Comparison of ENCODE assay signal across 1 cellular context in the genomic region with DNA sequence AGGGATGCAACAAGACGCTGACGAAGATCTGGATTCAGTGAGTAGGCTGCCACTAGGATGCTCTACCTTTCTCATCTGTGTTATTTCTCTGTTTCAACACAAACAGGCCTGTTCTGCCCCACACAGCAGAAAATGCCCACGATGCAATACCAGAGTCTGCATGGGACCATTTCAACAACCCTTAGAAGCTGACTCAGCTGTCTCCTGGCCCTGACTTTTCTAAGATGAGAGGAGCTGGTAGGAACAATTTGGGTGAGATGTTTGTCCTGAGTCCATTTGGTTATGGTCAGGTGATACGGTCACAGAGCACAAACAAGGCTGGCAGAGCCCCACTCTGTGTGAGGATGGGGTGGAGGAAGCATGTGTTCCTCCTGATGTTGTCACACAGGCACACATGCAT.
TF ChIP-seq lines count a peak whose summit lies in the region.

No MANE protein-coding gene starts in this region.

TF ChIP-seq in GM23338, 12 proteins besides CTCF, POLR2A, EP300 and RAD21 (continued from another document):
- TF ChIP-seq NANOG (IDR thresholded peaks at IDR 0.05; ENCODE audit: borderline replicate concordance) (no peak), JUNB (IDR thresholded peaks at IDR 0.05; ENCODE audit: unreplicated experiment) (no peak), CREB1 (CRISPR knock-in tag; IDR thresholded peaks at IDR 0.05; ENCODE audit: low read depth) (no peak), STAT1 (IDR thresholded peaks at IDR 0.05; ENCODE audit: unreplicated experiment) (no peak), ZNF331 (CRISPR knock-in tag; IDR thresholded peaks at IDR 0.05; ENCODE audit: low read depth) (no peak)
